2 cellular contexts compared by ENCODE assay signal in genomic region chr16:69298261-69298660, GRCh38.
A peak's percentile ranks its signal among the peaks of the same experiment; 100 is the strongest.
TF ChIP-seq lines count a peak whose summit lies in the region.

No MANE protein-coding gene starts in this region.

TF ChIP-seq in HEK293, 187 proteins besides CTCF, POLR2A, EP300 and RAD21:
- no peak for TF ChIP-seq IKZF3 (tag by site-specific recombination; IDR thresholded peaks at IDR 0.05)
- peak; percentile 93 for TF ChIP-seq ZNF133 (tag by site-specific recombination; IDR thresholded peaks at IDR 0.05)

TF ChIP-seq in HepG2, 621 proteins besides CTCF, POLR2A, EP300 and RAD21:
- no peak for TF ChIP-seq ZNF451 (CRISPR knock-in tag; IDR thresholded peaks at IDR 0.05)
- no peak for TF ChIP-seq CEBPB (IDR thresholded peaks at IDR 0.05; ENCODE audit: borderline replicate concordance, low read depth, low read length)
- TF ChIP-seq HMG20B (CRISPR knock-in tag; conservative IDR thresholded peaks at IDR 0.05) = no peak
- TF ChIP-seq JUND (CRISPR knock-in tag; IDR thresholded peaks at IDR 0.05) = no peak
- no peak for TF ChIP-seq MYC (CRISPR knock-in tag; IDR thresholded peaks at IDR 0.05; ENCODE audit: borderline replicate concordance)
- no peak for TF ChIP-seq HNF4A (CRISPR knock-in tag; IDR thresholded peaks at IDR 0.05)
- TF ChIP-seq ZNF703 (CRISPR knock-in tag; IDR thresholded peaks at IDR 0.05; ENCODE audit: borderline replicate concordance) = no peak
- TF ChIP-seq ZFY (CRISPR knock-in tag; IDR thresholded peaks at IDR 0.05) = 0 out of 2 replicates have a peak, but pooled peaks have one; percentile 3
- TF ChIP-seq RFXAP (CRISPR knock-in tag; IDR thresholded peaks at IDR 0.05; ENCODE audit: borderline replicate concordance) = 0 out of 2 replicates have a peak, but pooled peaks have one; percentile 5
- TF ChIP-seq ERF (CRISPR knock-in tag; IDR thresholded peaks at IDR 0.05) = no peak
